ENCODE assay signal across 15 cellular contexts in the genomic region with DNA sequence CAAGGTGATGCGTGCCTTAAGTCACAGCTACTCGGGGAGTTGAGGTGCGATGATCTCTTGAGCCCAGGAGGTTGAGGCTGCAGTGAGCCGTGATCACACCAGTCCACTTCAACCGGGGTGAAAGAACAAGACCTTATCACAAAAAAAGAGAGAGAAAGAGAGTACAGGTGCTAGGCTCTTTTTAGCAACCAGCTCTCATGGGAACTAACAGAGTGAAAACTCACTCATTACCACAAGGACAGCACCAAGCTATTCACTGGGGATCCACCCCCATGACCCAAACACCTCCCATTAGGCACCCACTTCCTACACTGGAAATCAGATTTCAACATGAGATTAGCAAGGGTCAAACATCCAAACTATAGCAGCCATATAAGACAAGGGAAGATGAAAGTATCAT.
DNase-seq lines count a peak whose midpoint lies in the region; ATAC-seq and TF ChIP-seq lines count a peak whose summit lies in the region.
"Had no signal": no experiment of that assay in that cellular context is flagged by ENCODE, and none has a peak within 500 bp of the region (broad histone marks: within the 10 kb centered on the region; RNA-seq: fewer than 3 reads in every experiment).

No MANE protein-coding gene starts in this region.

- CTCF ChIA-PET in RWPE1 (lab: Yijun Ruan, JAX), result interaction anchor here (0.6 kb wide), 2 partner anchors 238 to 713 kb away, joined by 3 read pairs; no protein-coding TSS in a partner anchor

- H3K27ac ChIP-seq in RWPE1, result no peak overlapping the region

- TF ChIP-seq POLR2A in GM18505 (IDR thresholded peaks at IDR 0.05; ENCODE audit: borderline replicate concordance, extremely low read depth, insufficient read depth, insufficient read length), result no peak

- no peak for TF ChIP-seq CTCF in RWPE1 (conservative IDR thresholded peaks at IDR 0.05; ENCODE audit: low read depth)

- POLR2A ChIA-PET in RWPE1 (lab: Yijun Ruan, JAX; ENCODE audit: low non-redundant PET), result no interaction called here

- peak; percentile 67 for ATAC-seq in GM18505 (IDR thresholded peaks at IDR 0.05; ENCODE audit: unreplicated experiment)
- ATAC-seq in GM19463 (IDR thresholded peaks at IDR 0.05; ENCODE audit: unreplicated experiment), result peak; percentile 77
- peak; percentile 87 for ATAC-seq in HG02798 (IDR thresholded peaks at IDR 0.05; ENCODE audit: poor library complexity, unreplicated experiment)
- peak; percentile 58 for ATAC-seq in HG03439 (IDR thresholded peaks at IDR 0.05; ENCODE audit: unreplicated experiment)
- ATAC-seq: Panc1, T-helper 17 cell had no signal

- no peak for DNase-seq in HUDEP-2 (lab: John Stamatoyannopoulos, UW; ENCODE audit: unreplicated experiment in 76 of 76)
- DNase-seq in NCI-H2107 treated with DMSO at 0.1 percent for 48 hours (lab: John Stamatoyannopoulos, UW; ENCODE audit: unreplicated experiment), result no peak
- DNase-seq in RWPE1 (ENCODE audit: low spot score), result no peak
- DNase-seq in amygdala (lab: John Stamatoyannopoulos, UW), result no peak
- DNase-seq: activated CD4-positive, alpha-beta T cell treated with anti-CD3 and anti-CD28 coated beads, Interleukin-2, amount 50 U/mL, for 48 hours; caudate nucleus; DMS53; hippocampal formation; mesendoderm; T-helper 17 cell had no signal
